In genomic region chr20:47311211-47311610, GRCh38 we compare ENCODE assay signal across 18 cellular contexts. TPM values are rescaled to one million over a fixed set of nuclear protein-coding genes. Genes with fewer than 3 reads are reported as not detected.
DNase-seq lines count a peak whose midpoint lies in the region; ATAC-seq and TF ChIP-seq lines count a peak whose summit lies in the region.
"Had no signal": no experiment of that assay in that cellular context is flagged by ENCODE, and none has a peak within 500 bp of the region (broad histone marks: within the 10 kb centered on the region; RNA-seq: fewer than 3 reads in every experiment).

No MANE protein-coding gene starts in this region.

- TF ChIP-seq EP300 in gastroesophageal sphincter (IDR thresholded peaks at IDR 0.05) = no peak

- CTCF ChIA-PET in HEK293 (lab: Yijun Ruan, JAX) = no interaction called here
- CTCF ChIA-PET in activated CD8-positive, alpha-beta T cell treated with anti-CD3 and anti-CD28 coated beads for 36 hours (lab: Charles Lee) = interaction anchor here (1.2 kb wide), 1 partner anchor 73 kb away, joined by 7 read pairs; no protein-coding TSS in a partner anchor

- H3K27me3 Mint-ChIP-seq in activated CD8-positive, alpha-beta T cell treated with anti-CD3 and anti-CD28 coated beads for 36 hours = no peaks in the 10 kb centered on the region
- H3K27me3 Mint-ChIP-seq: activated naive CD8-positive, alpha-beta T cell treated with anti-CD3 and anti-CD28 coated beads for 36 hours had no signal

- H3K27me3 ChIP-seq in gastroesophageal sphincter = no peaks in the 10 kb centered on the region
- H3K27me3 ChIP-seq: heart right ventricle, Peyer's patch had no signal

- H3K4me3 ChIP-seq in HEK293 (ENCODE audit: low read depth, low read length) (no peak overlapping the region), gastroesophageal sphincter (no peak overlapping the region)
- H3K4me3 ChIP-seq: heart right ventricle, Peyer's patch had no signal

- POLR2A ChIA-PET in HEK293 (lab: Yijun Ruan, JAX) = no interaction called here
- POLR2A ChIA-PET in activated CD8-positive, alpha-beta T cell treated with anti-CD3 and anti-CD28 coated beads for 36 hours (lab: Charles Lee) = no interaction called here

- H3K4me1 ChIP-seq in HEK293 (ENCODE audit: control insufficient read depth, insufficient read depth, low read length) (peaks cover 11% of the 10 kb centered on the region), gastroesophageal sphincter (peaks cover 5 to 94% (median 16%) of the 10 kb centered on the region in 3 donors)

- peaks cover 17 to 40% of the 10 kb centered on the region in 2 experiments; a peak in 2 of 3 replicates for H3K36me3 ChIP-seq in HEK293 (ENCODE audit: control insufficient read depth in 2 of 2, insufficient read depth in 1 of 2, low read length in 2 of 2)
- H3K36me3 ChIP-seq in gastroesophageal sphincter = peaks cover 0 to 28% of the 10 kb centered on the region in 2 donors

- H3K27ac Mint-ChIP-seq in activated CD8-positive, alpha-beta T cell treated with anti-CD3 and anti-CD28 coated beads for 36 hours = peak overlapping the region; percentile 52
- peak overlapping the region; percentile 69 for H3K27ac Mint-ChIP-seq in stimulated activated effector memory CD8-positive, alpha-beta T cell treated with anti-CD3 and anti-CD28 coated beads, Interleukin-12 subunit alpha, Interleukin-12 subunit beta, amount 100 ng/mL, for 72 hours
- H3K27ac Mint-ChIP-seq: activated naive CD8-positive, alpha-beta T cell treated with anti-CD3 and anti-CD28 coated beads for 36 hours had no signal

- H3K9me3 Mint-ChIP-seq in activated CD8-positive, alpha-beta T cell treated with anti-CD3 and anti-CD28 coated beads for 36 hours = no peaks in the 10 kb centered on the region
- no peaks in the 10 kb centered on the region for H3K9me3 Mint-ChIP-seq in stimulated activated effector memory CD8-positive, alpha-beta T cell treated with anti-CD3 and anti-CD28 coated beads, Interleukin-12 subunit alpha, Interleukin-12 subunit beta, amount 100 ng/mL, for 72 hours
- H3K9me3 Mint-ChIP-seq: activated naive CD8-positive, alpha-beta T cell treated with anti-CD3 and anti-CD28 coated beads for 36 hours had no signal

- peaks cover 25% of the 10 kb centered on the region for H3K36me3 Mint-ChIP-seq in activated CD8-positive, alpha-beta T cell treated with anti-CD3 and anti-CD28 coated beads for 36 hours (ENCODE audit: low read depth)
- peaks cover 71% of the 10 kb centered on the region for H3K36me3 Mint-ChIP-seq in stimulated activated effector memory CD8-positive, alpha-beta T cell treated with anti-CD3 and anti-CD28 coated beads, Interleukin-12 subunit alpha, Interleukin-12 subunit beta, amount 100 ng/mL, for 72 hours

- no peak for DNase-seq in activated CD8-positive, alpha-beta T cell treated with anti-CD3 and anti-CD28 coated beads for 36 hours
- DNase-seq in stimulated activated effector memory CD8-positive, alpha-beta T cell treated with anti-CD3 and anti-CD28 coated beads, Interleukin-12 subunit alpha, Interleukin-12 subunit beta, amount 100 ng/mL, for 72 hours (ENCODE audit: low spot score in 2 of 2) = no peak
- DNase-seq in hippocampal formation (lab: John Stamatoyannopoulos, UW) = no peak
- no peak for DNase-seq in NCI-H2171 (lab: John Stamatoyannopoulos, UW)
- DNase-seq: activated CD4-positive, alpha-beta T cell treated with anti-CD3 and anti-CD28 coated beads, Interleukin-2, amount 50 U/mL, for 1 hour; activated naive CD8-positive, alpha-beta T cell treated with anti-CD3 and anti-CD28 coated beads for 36 hours; GOT3; heart right ventricle; KBM-7; NCI-H1092; NCI-H774; nucleus accumbens; Peyer's patch; stimulated activated CD4-positive, alpha-beta T cell treated with anti-CD3 and anti-CD28 coated beads, Interleukin-2, amount 100 ng/mL, for 48 hours had no signal

- H3K27ac ChIP-seq in HEK293 (ENCODE audit: extremely low read depth, low read depth, low read length) (no peak overlapping the region), gastroesophageal sphincter (peak overlapping the region in 3 of 4 donors; percentile 74 to 100 (median 99))
- H3K27ac ChIP-seq: HL-60, Peyer's patch had no signal

- 80 to 100% methylated on average over 2 to 5 of the region's 5 CpGs for WGBS in gastroesophageal sphincter (ENCODE audit: low coverage in 1 of 2), 2 donors

- intact Hi-C loops in activated CD8-positive, alpha-beta T cell treated with anti-CD3 and anti-CD28 coated beads for 36 hours (cut with micrococcal nuclease) = no loop called here

- H3K9me3 ChIP-seq in HEK293 (ENCODE audit: control insufficient read depth, insufficient read depth, low read depth, low read length) = no peaks in the 10 kb centered on the region
- no peaks in the 10 kb centered on the region for H3K9me3 ChIP-seq in gastroesophageal sphincter
- H3K9me3 ChIP-seq: heart right ventricle, Peyer's patch had no signal

- no peak overlapping the region for H3K4me3 Mint-ChIP-seq in activated CD8-positive, alpha-beta T cell treated with anti-CD3 and anti-CD28 coated beads for 36 hours
- H3K4me3 Mint-ChIP-seq in stimulated activated effector memory CD8-positive, alpha-beta T cell treated with anti-CD3 and anti-CD28 coated beads, Interleukin-12 subunit alpha, Interleukin-12 subunit beta, amount 100 ng/mL, for 72 hours = no peak overlapping the region
- H3K4me3 Mint-ChIP-seq: activated naive CD8-positive, alpha-beta T cell treated with anti-CD3 and anti-CD28 coated beads for 36 hours had no signal

- peaks cover 31% of the 10 kb centered on the region for H3K4me1 Mint-ChIP-seq in activated CD8-positive, alpha-beta T cell treated with anti-CD3 and anti-CD28 coated beads for 36 hours (ENCODE audit: low read depth)
- peaks cover 45% of the 10 kb centered on the region for H3K4me1 Mint-ChIP-seq in stimulated activated effector memory CD8-positive, alpha-beta T cell treated with anti-CD3 and anti-CD28 coated beads, Interleukin-12 subunit alpha, Interleukin-12 subunit beta, amount 100 ng/mL, for 72 hours

- TF ChIP-seq POLR2A in gastroesophageal sphincter (IDR thresholded peaks at IDR 0.05) = no peak

- no peak for ATAC-seq in activated CD8-positive, alpha-beta T cell treated with anti-CD3 and anti-CD28 coated beads for 36 hours
- ATAC-seq in gastroesophageal sphincter = no peak
- no peak for ATAC-seq in stimulated activated effector memory CD8-positive, alpha-beta T cell treated with anti-CD3 and anti-CD28 coated beads, Interleukin-12 subunit alpha, Interleukin-12 subunit beta, amount 100 ng/mL, for 72 hours
- no peak for ATAC-seq in HG02798 (IDR thresholded peaks at IDR 0.05; ENCODE audit: poor library complexity, unreplicated experiment)
- ATAC-seq: heart right ventricle had no signal

- no peak for TF ChIP-seq CTCF in HEK293 (tag by site-specific recombination; IDR thresholded peaks at IDR 0.05)
- no peak for TF ChIP-seq CTCF in activated CD8-positive, alpha-beta T cell treated with anti-CD3 and anti-CD28 coated beads for 36 hours (IDR thresholded peaks at IDR 0.05)
- no peak for TF ChIP-seq CTCF in gastroesophageal sphincter (IDR thresholded peaks at IDR 0.05)

TF ChIP-seq in HEK293, 187 proteins besides CTCF, POLR2A, EP300 and RAD21 (continues in another document):
- TF ChIP-seq, protein P1, sequence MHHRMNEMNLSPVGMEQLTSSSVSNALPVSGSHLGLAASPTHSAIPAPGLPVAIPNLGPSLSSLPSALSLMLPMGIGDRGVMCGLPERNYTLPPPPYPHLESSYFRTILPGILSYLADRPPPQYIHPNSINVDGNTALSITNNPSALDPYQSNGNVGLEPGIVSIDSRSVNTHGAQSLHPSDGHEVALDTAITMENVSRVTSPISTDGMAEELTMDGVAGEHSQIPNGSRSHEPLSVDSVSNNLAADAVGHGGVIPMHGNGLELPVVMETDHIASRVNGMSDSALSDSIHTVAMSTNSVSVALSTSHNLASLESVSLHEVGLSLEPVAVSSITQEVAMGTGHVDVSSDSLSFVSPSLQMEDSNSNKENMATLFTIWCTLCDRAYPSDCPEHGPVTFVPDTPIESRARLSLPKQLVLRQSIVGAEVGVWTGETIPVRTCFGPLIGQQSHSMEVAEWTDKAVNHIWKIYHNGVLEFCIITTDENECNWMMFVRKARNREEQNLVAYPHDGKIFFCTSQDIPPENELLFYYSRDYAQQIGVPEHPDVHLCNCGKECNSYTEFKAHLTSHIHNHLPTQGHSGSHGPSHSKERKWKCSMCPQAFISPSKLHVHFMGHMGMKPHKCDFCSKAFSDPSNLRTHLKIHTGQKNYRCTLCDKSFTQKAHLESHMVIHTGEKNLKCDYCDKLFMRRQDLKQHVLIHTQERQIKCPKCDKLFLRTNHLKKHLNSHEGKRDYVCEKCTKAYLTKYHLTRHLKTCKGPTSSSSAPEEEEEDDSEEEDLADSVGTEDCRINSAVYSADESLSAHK (tag by site-specific recombination; IDR thresholded peaks at IDR 0.05) = peak; percentile 41; the same call in 1 of the 2 replicates
- TF ChIP-seq ZBTB21 (tag by site-specific recombination; IDR thresholded peaks at IDR 0.05) (no peak), ZNF610 (tag by site-specific recombination; IDR thresholded peaks at IDR 0.05; ENCODE audit: borderline replicate concordance) (no peak), ZNF664 (tag by site-specific recombination; IDR thresholded peaks at IDR 0.05) (peak; percentile 24; the same call in 1 of the 2 replicates), BCL11B (tag by site-specific recombination; IDR thresholded peaks at IDR 0.05; ENCODE audit: low read depth) (no peak), ZNF660 (tag by site-specific recombination; IDR thresholded peaks at IDR 0.05) (no peak), ZNF843 (tag by site-specific recombination; IDR thresholded peaks at IDR 0.05) (no peak), ZNF266 (tag by site-specific recombination; IDR thresholded peaks at IDR 0.05; ENCODE audit: low read depth) (no peak), ZNF132 (tag by site-specific recombination; IDR thresholded peaks at IDR 0.05; ENCODE audit: borderline replicate concordance) (no peak), ZNF555 (tag by site-specific recombination; conservative IDR thresholded peaks at IDR 0.05) (no peak)

RNA-seq across cellular contexts. Expression of gene ZMYND8, which starts 45.3 kb away (rescaled TPM):
- total RNA-seq in activated CD8-positive, alpha-beta T cell treated with anti-CD3 and anti-CD28 coated beads for 36 hours = 10 to 100 TPM; 31.9 to 33.4 TPM
- 10 to 100 TPM; 32.2 to 78.9 (median 54.4) TPM for total RNA-seq in gastroesophageal sphincter
